10 cellular contexts compared by ENCODE assay signal in genomic region chr10:14579405-14579804, GRCh38.
DNase-seq lines count a peak whose midpoint lies in the region; ATAC-seq, FAIRE-seq and TF ChIP-seq lines count a peak whose summit lies in the region.
"Had no signal": no experiment of that assay in that cellular context is flagged by ENCODE, and none has a peak within 500 bp of the region (broad histone marks: within the 10 kb centered on the region; RNA-seq: fewer than 3 reads in every experiment).

No MANE protein-coding gene starts in this region.

- no peaks in the 10 kb centered on the region for H3K9me3 Mint-ChIP-seq in CD14-positive monocyte
- no peaks in the 10 kb centered on the region for H3K9me3 Mint-ChIP-seq in mesothelial cell of epicardium

- H3K9ac ChIP-seq in HUES48 (ENCODE audit: low read depth, low read length): no peak overlapping the region; the same call in 1 of the 2 replicates

- H3K27ac ChIP-seq in HUES48 (ENCODE audit: low read depth, low read length) (peak overlapping the region; percentile 57), brain microvascular endothelial cell (peak overlapping the region; percentile 82), lower lobe of right lung (peak overlapping the region; percentile 70)

- intact Hi-C loops in CD14-positive monocyte (cut with micrococcal nuclease): loop anchor here in 1 of 2 donors (5.0 kb wide), 1 partner anchor 42 kb away; no protein-coding TSS in a partner anchor
- intact Hi-C loops in lower lobe of right lung (cut with DNase I): no loop called here

- H3K27me3 Mint-ChIP-seq in CD14-positive monocyte (ENCODE audit: low read depth in 3 of 3): peaks cover 0 to 1% (median 0%) of the 10 kb centered on the region in 3 donors
- no peaks in the 10 kb centered on the region for H3K27me3 Mint-ChIP-seq in mesothelial cell of epicardium (ENCODE audit: low read depth)

- no peak for TF ChIP-seq CTCF in CD14-positive monocyte (IDR thresholded peaks at IDR 0.05)
- TF ChIP-seq CTCF in brain microvascular endothelial cell (IDR thresholded peaks at IDR 0.05; ENCODE audit: low read depth, low read length, missing control alignments): no peak
- TF ChIP-seq CTCF in lower lobe of right lung (IDR thresholded peaks at IDR 0.05): no peak
- no peak for TF ChIP-seq CTCF in mesothelial cell of epicardium (IDR thresholded peaks at IDR 0.05; ENCODE audit: unreplicated experiment)

- H3K4me3 ChIP-seq in HUES48 (ENCODE audit: low read depth, low read length): no peak overlapping the region
- no peak overlapping the region for H3K4me3 ChIP-seq in brain microvascular endothelial cell (ENCODE audit: low read depth, low read length)
- H3K4me3 ChIP-seq in lower lobe of right lung: no peak overlapping the region
- H3K4me3 ChIP-seq: GM12878 had no signal

- H3K27ac Mint-ChIP-seq in CD14-positive monocyte: peak overlapping the region; percentile 84 to 97 (median 96)
- no peak overlapping the region for H3K27ac Mint-ChIP-seq in mesothelial cell of epicardium

- no peak for FAIRE-seq in RCC 7860 (lab: Jason Lieb, UNC)
- FAIRE-seq: GM12878 had no signal

- H3K36me3 ChIP-seq in HUES48 (ENCODE audit: control insufficient read depth, insufficient read depth, low read length) (no peaks in the 10 kb centered on the region), brain microvascular endothelial cell (replicated peaks) (no peaks in the 10 kb centered on the region), lower lobe of right lung (no peaks in the 10 kb centered on the region)

- H3K4me3 Mint-ChIP-seq in CD14-positive monocyte: peak overlapping the region in 1 of 2 donors; percentile 42
- H3K4me3 Mint-ChIP-seq in mesothelial cell of epicardium: no peak overlapping the region

- H3K4me1 ChIP-seq in HUES48 (ENCODE audit: control insufficient read depth, insufficient read depth, low read length) (peaks cover 30% of the 10 kb centered on the region), lower lobe of right lung (peaks cover 49% of the 10 kb centered on the region)

- H3K4me1 Mint-ChIP-seq in CD14-positive monocyte (peaks cover 83% of the 10 kb centered on the region), mesothelial cell of epicardium (peaks cover 18% of the 10 kb centered on the region)

- no peaks in the 10 kb centered on the region for H3K27me3 ChIP-seq in HUES48 (ENCODE audit: control insufficient read depth, insufficient read depth, low read length)
- no peaks in the 10 kb centered on the region for H3K27me3 ChIP-seq in brain microvascular endothelial cell (replicated peaks)
- no peaks in the 10 kb centered on the region for H3K27me3 ChIP-seq in lower lobe of right lung (ENCODE audit: low read depth)

- no peak for DNase-seq in CD14-positive monocyte (ENCODE audit: low spot score)
- no peak for DNase-seq in brain microvascular endothelial cell
- no peak for DNase-seq in lower lobe of right lung
- DNase-seq in NCI-H2227 treated with DMSO at 0.1 percent for 48 hours (lab: John Stamatoyannopoulos, UW): no peak
- no peak for DNase-seq in AG20443 (ENCODE audit: low spot score)
- DNase-seq in mesothelial cell of epicardium (ENCODE audit: low spot score in 2 of 2, unreplicated experiment in 2 of 2): no peak
- DNase-seq in RCC 7860 (ENCODE audit: low spot score): no peak
- DNase-seq: left colon had no signal

- H3K36me3 Mint-ChIP-seq in CD14-positive monocyte: peaks cover 18 to 29% of the 10 kb centered on the region in 2 donors
- peaks cover 3% of the 10 kb centered on the region for H3K36me3 Mint-ChIP-seq in mesothelial cell of epicardium

- H3K9me3 ChIP-seq in HUES48 (ENCODE audit: control insufficient read depth, insufficient read depth, low read length) (no peaks in the 10 kb centered on the region), lower lobe of right lung (no peaks in the 10 kb centered on the region)

- ATAC-seq in lower lobe of right lung: peak; percentile 25 to 56
- ATAC-seq: GM12878, left colon had no signal

- in situ Hi-C loops in brain microvascular endothelial cell (cut with HindIII; ENCODE audit: low pct_ligation_motif_present, low sequenced_read_pairs): no loop called here
